In genomic region chr12:111444706-111445310, GRCh38 we compare ENCODE assay signal across 8 cellular contexts. TPM values are rescaled to one million over a fixed set of nuclear protein-coding genes. Genes with fewer than 3 reads are reported as not detected.
DNase-seq lines count a peak whose midpoint lies in the region; ATAC-seq and TF ChIP-seq lines count a peak whose summit lies in the region.

No MANE protein-coding gene starts in this region.

- peaks cover 0 to 3% (median 0%) of the 10 kb centered on the region in 3 donors for H3K27me3 Mint-ChIP-seq in CD14-positive monocyte (ENCODE audit: low read depth in 3 of 3)
- no peaks in the 10 kb centered on the region for H3K27me3 Mint-ChIP-seq in effector memory CD8-positive, alpha-beta T cell
- peaks cover 0 to 2% of the 10 kb centered on the region in 2 donors for H3K27me3 Mint-ChIP-seq in natural killer cell treated with Interleukin-12 subunit alpha and Interleukin-12 subunit beta and Interleukin-15 and Interleukin-18, amount 100 ng/mL, for 72 hours

- peaks cover 9% of the 10 kb centered on the region; the same call in 1 of the 2 replicates for H3K4me1 ChIP-seq in HUES48 (ENCODE audit: control insufficient read depth, insufficient read depth, low read length)

- H3K4me3 Mint-ChIP-seq in CD14-positive monocyte = peak overlapping the region; percentile 58 to 65
- H3K4me3 Mint-ChIP-seq in effector memory CD8-positive, alpha-beta T cell = peak overlapping the region; percentile 75 to 84
- H3K4me3 Mint-ChIP-seq in natural killer cell treated with Interleukin-12 subunit alpha and Interleukin-12 subunit beta and Interleukin-15 and Interleukin-18, amount 100 ng/mL, for 72 hours = peak overlapping the region; percentile 55

- TF ChIP-seq CTCF in CD14-positive monocyte (IDR thresholded peaks at IDR 0.05) = peak; percentile 20

- H3K36me3 ChIP-seq in HUES48 (ENCODE audit: control insufficient read depth, insufficient read depth, low read length) = peaks cover 49% of the 10 kb centered on the region

- peak; percentile 80 for ATAC-seq in GM21360 (IDR thresholded peaks at IDR 0.05; ENCODE audit: unreplicated experiment)
- ATAC-seq in effector memory CD8-positive, alpha-beta T cell (replicated peaks) = peak; percentile 95
- ATAC-seq in natural killer cell treated with Interleukin-12 subunit alpha and Interleukin-12 subunit beta and Interleukin-15 and Interleukin-18, amount 100 ng/mL, for 72 hours = peak; percentile 95 to 98

- H3K9me3 ChIP-seq in HUES48 (ENCODE audit: control insufficient read depth, insufficient read depth, low read length) = no peaks in the 10 kb centered on the region

- H3K27me3 ChIP-seq in HUES48 (ENCODE audit: control insufficient read depth, insufficient read depth, low read length) = no peaks in the 10 kb centered on the region

- H3K27ac ChIP-seq in HUES48 (ENCODE audit: low read depth, low read length) (peak overlapping the region; percentile 15), substantia nigra (ENCODE audit: low read depth, low read length, poor library complexity, severe bottlenecking) (peak overlapping the region; percentile 8)

- peaks cover 60 to 77% of the 10 kb centered on the region in 2 donors for H3K36me3 Mint-ChIP-seq in CD14-positive monocyte
- peaks cover 61% of the 10 kb centered on the region for H3K36me3 Mint-ChIP-seq in effector memory CD8-positive, alpha-beta T cell (ENCODE audit: insufficient read depth)
- peaks cover 14% of the 10 kb centered on the region for H3K36me3 Mint-ChIP-seq in natural killer cell treated with Interleukin-12 subunit alpha and Interleukin-12 subunit beta and Interleukin-15 and Interleukin-18, amount 100 ng/mL, for 72 hours

- H3K27ac Mint-ChIP-seq in CD14-positive monocyte = peak overlapping the region; percentile 87 to 96 (median 94)
- H3K27ac Mint-ChIP-seq in effector memory CD8-positive, alpha-beta T cell = peak overlapping the region; percentile 95 to 96
- peak overlapping the region; percentile 60 to 74 for H3K27ac Mint-ChIP-seq in natural killer cell treated with Interleukin-12 subunit alpha and Interleukin-12 subunit beta and Interleukin-15 and Interleukin-18, amount 100 ng/mL, for 72 hours

- no peaks in the 10 kb centered on the region for H3K9me3 Mint-ChIP-seq in CD14-positive monocyte
- no peaks in the 10 kb centered on the region for H3K9me3 Mint-ChIP-seq in effector memory CD8-positive, alpha-beta T cell
- H3K9me3 Mint-ChIP-seq in natural killer cell treated with Interleukin-12 subunit alpha and Interleukin-12 subunit beta and Interleukin-15 and Interleukin-18, amount 100 ng/mL, for 72 hours = no peaks in the 10 kb centered on the region

- peaks cover 89% of the 10 kb centered on the region for H3K4me1 Mint-ChIP-seq in CD14-positive monocyte
- peaks cover 70 to 72% of the 10 kb centered on the region in 2 donors for H3K4me1 Mint-ChIP-seq in effector memory CD8-positive, alpha-beta T cell (ENCODE audit: low read depth in 2 of 2)
- H3K4me1 Mint-ChIP-seq in natural killer cell treated with Interleukin-12 subunit alpha and Interleukin-12 subunit beta and Interleukin-15 and Interleukin-18, amount 100 ng/mL, for 72 hours (ENCODE audit: low read depth in 2 of 2) = peaks cover 70 to 75% of the 10 kb centered on the region in 2 donors

- intact Hi-C loops in CD14-positive monocyte (cut with micrococcal nuclease) = loop anchor here (2.0 to 5.0 kb wide), 2 partner anchors 14 to 38 kb away; partner anchors contain the start of gene SH2B3 (in 2 of the 2)

- no peak overlapping the region for H3K9ac ChIP-seq in HUES48 (ENCODE audit: low read depth, low read length)

- DNase-seq in CD14-positive monocyte (ENCODE audit: low spot score) (peak; percentile 88), substantia nigra (lab: John Stamatoyannopoulos, UW) (peak in 32 of 49 donors; percentile 23 to 74 (median 44)), NCI-H226 (no peak)
- peak; percentile 79 for DNase-seq in activated CD4-positive, alpha-beta T cell treated with anti-CD3 and anti-CD28 coated beads, Interleukin-2, amount 50 U/mL, for 1 hour
- DNase-seq in effector memory CD8-positive, alpha-beta T cell = peak; percentile 82 to 83 (median 82)
- peak; percentile 92 for DNase-seq in natural killer cell treated with Interleukin-12 subunit alpha and Interleukin-12 subunit beta and Interleukin-15 and Interleukin-18, amount 100 ng/mL, for 72 hours (ENCODE audit: low spot score)

- H3K4me3 ChIP-seq in HUES48 (ENCODE audit: low read depth, low read length) = no peak overlapping the region

RNA-seq across cellular contexts. Expression of gene SH2B3, which starts 39.1 kb away (rescaled TPM):
- polyA plus RNA-seq in CD14-positive monocyte = 10 to 100 TPM; 15.2 to 33.5 TPM
- total RNA-seq in natural killer cell treated with Interleukin-12 subunit alpha and Interleukin-12 subunit beta and Interleukin-15 and Interleukin-18, amount 100 ng/mL, for 72 hours = 10 to 100 TPM in 1 of 2 donors, 1 to 10 TPM in 1; 10.0 to 12.2 TPM
